Comparison of ENCODE assay signal across 23 cellular contexts in genomic region chr1:37517569-37517968, GRCh38.
"Had no signal": no experiment of that assay in that cellular context is flagged by ENCODE, and none has a peak within 500 bp of the region (broad histone marks: within the 10 kb centered on the region; RNA-seq: fewer than 3 reads in every experiment).

No MANE protein-coding gene starts in this region.

- H3K27me3 ChIP-seq: esophagus muscularis mucosa, hepatocyte, neutrophil, sigmoid colon, stomach had no signal

- H3K9me3 ChIP-seq: esophagus muscularis mucosa, left ventricle myocardium inferior, neutrophil, sigmoid colon, stomach had no signal

- DNase-seq: effector memory CD8-positive, alpha-beta T cell; foreskin melanocyte; kidney; left cardiac atrium; left ventricle myocardium inferior; mesenchymal stem cell; naive B cell; nephron progenitor cell; posterior cingulate gyrus; sigmoid colon; stimulated activated CD4-positive, alpha-beta T cell treated with anti-CD3 and anti-CD28 coated beads, Interleukin-2, amount 100 ng/mL, for 24 hours; stimulated activated CD4-positive, alpha-beta T cell treated with anti-CD3 and anti-CD28 coated beads, Interleukin-4, amount 100 ng/mL, for 4 hours; stimulated activated naive CD4-positive, alpha-beta T cell; stomach; substantia nigra; trophoblast cell had no signal

- H2AFZ ChIP-seq: hepatocyte had no signal

- H3K27ac Mint-ChIP-seq: dendritic cell treated with granulocyte-macrophage colony-stimulating factor and Interleukin-4, amounts not matched to agents 40 ng/mL and 50 ng/mL, for 4 days; effector memory CD8-positive, alpha-beta T cell; naive B cell; nephron progenitor cell had no signal

- ATAC-seq: effector memory CD8-positive, alpha-beta T cell; left cardiac atrium had no signal

- H3K4me3 ChIP-seq: esophagus muscularis mucosa, hepatocyte, left ventricle myocardium inferior, lung, sigmoid colon, skin epidermis, stomach had no signal

- H3K4me3 Mint-ChIP-seq: dendritic cell treated with granulocyte-macrophage colony-stimulating factor and Interleukin-4, amounts not matched to agents 40 ng/mL and 50 ng/mL, for 4 days; nephron progenitor cell had no signal

- H3K27ac ChIP-seq: epithelial cell of prostate, esophagus muscularis mucosa, hepatocyte, left ventricle myocardium inferior, neutrophil, sigmoid colon, skin epidermis, stomach had no signal

- H3K36me3 Mint-ChIP-seq: naive B cell had no signal

- H3K27me3 Mint-ChIP-seq: effector memory CD8-positive, alpha-beta T cell had no signal

- H3K9me3 Mint-ChIP-seq: dendritic cell treated with granulocyte-macrophage colony-stimulating factor and Interleukin-4, amounts not matched to agents 40 ng/mL and 50 ng/mL, for 4 days; effector memory CD8-positive, alpha-beta T cell; naive B cell had no signal

- H3K4me2 ChIP-seq: hepatocyte had no signal
